Comparison of ENCODE assay signal across 13 cellular contexts in the genomic region with DNA sequence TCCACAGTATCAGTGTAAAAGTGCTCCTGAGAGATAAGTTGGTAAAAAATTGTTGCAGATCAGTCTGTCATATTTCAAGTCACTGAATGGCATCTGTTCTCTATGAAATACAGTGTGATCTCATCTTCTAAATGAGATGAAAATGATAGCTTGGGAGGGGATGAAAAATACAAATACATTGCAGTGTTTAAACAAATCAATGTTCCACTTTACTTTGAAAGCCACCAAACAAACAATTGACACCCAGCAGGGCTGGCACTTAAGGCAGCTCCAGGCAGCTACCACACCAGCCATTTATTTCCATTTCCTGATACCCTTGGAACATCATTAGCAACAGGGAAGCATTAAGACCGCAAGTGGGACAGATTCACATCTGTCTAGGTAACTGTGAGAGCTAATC.
"Had no signal": no experiment of that assay in that cellular context is flagged by ENCODE, and none has a peak within 500 bp of the region (broad histone marks: within the 10 kb centered on the region; RNA-seq: fewer than 3 reads in every experiment).

No MANE protein-coding gene starts in this region.

- ATAC-seq: left ventricle myocardium superior; natural killer cell; stimulated activated memory B cell treated with anti-CD40 and anti-IgM and Interleukin-4, amounts not matched to agents 10 μg/mL and 1 μg/mL and 100 μg/mL, for 72 hours had no signal

- H3K4me1 ChIP-seq: colonic mucosa, esophagus muscularis mucosa had no signal

- H3K4me3 ChIP-seq: colonic mucosa, esophagus muscularis mucosa, hepatocyte had no signal

- H3K9me3 ChIP-seq: colonic mucosa, esophagus muscularis mucosa had no signal

- H3K4me2 ChIP-seq: hepatocyte had no signal

- H3K36me3 ChIP-seq: colonic mucosa, esophagus muscularis mucosa had no signal

- DNase-seq: activated B cell treated with CpG ODN at 0.5 μM for 24 hours; activated CD4-positive, alpha-beta T cell treated with anti-CD3 and anti-CD28 coated beads, Interleukin-2, amount 10 ng/mL, durations not matched to agents 7 days and 5 days; activated CD8-positive, alpha-beta memory T cell treated with anti-CD3 and anti-CD28 coated beads for 24 hours; activated naive CD4-positive, alpha-beta T cell; activated naive CD8-positive, alpha-beta T cell treated with anti-CD3 and anti-CD28 coated beads, Interleukin-2, amount 10 ng/mL, durations not matched to agents 7 days and 5 days; central memory CD4-positive, alpha-beta T cell; colonic mucosa; left ventricle myocardium superior; natural killer cell; retina had no signal

- H2AFZ ChIP-seq: hepatocyte had no signal

- H3K79me2 ChIP-seq: hepatocyte had no signal

- H3K27me3 ChIP-seq: colonic mucosa, esophagus muscularis mucosa, hepatocyte had no signal

- H3K27ac ChIP-seq: colonic mucosa, esophagus muscularis mucosa, hepatocyte had no signal
